Comparison of ENCODE assay signal across 16 cellular contexts in genomic region chr16:50584033-50584722, GRCh38. TPM values are rescaled to one million over a fixed set of nuclear protein-coding genes. Genes with fewer than 3 reads are reported as not detected.
DNase-seq lines count a peak whose midpoint lies in the region; ATAC-seq and TF ChIP-seq lines count a peak whose summit lies in the region.
"Had no signal": no experiment of that assay in that cellular context is flagged by ENCODE, and none has a peak within 500 bp of the region (broad histone marks: within the 10 kb centered on the region; RNA-seq: fewer than 3 reads in every experiment).

No MANE protein-coding gene starts in this region.

- H3K18ac ChIP-seq in mesendoderm (ENCODE audit: low read length) (no peak overlapping the region), H9 (ENCODE audit: insufficient read length, low read depth, low read length) (no peak overlapping the region)

- ATAC-seq in GM19328 (IDR thresholded peaks at IDR 0.05; ENCODE audit: unreplicated experiment) (peak; percentile 58), HG03565 (IDR thresholded peaks at IDR 0.05; ENCODE audit: unreplicated experiment) (peak; percentile 53)
- ATAC-seq: HCT116 had no signal

- H2BK5ac ChIP-seq in mesendoderm (ENCODE audit: low read length) (no peak overlapping the region), H9 (ENCODE audit: insufficient read length, low read length) (no peak overlapping the region)

- H3K4me3 ChIP-seq in mesendoderm (ENCODE audit: low read length): no peak overlapping the region

- no peak overlapping the region for H3T11ph ChIP-seq in H9 (ENCODE audit: low read length)

- CTCF ChIA-PET in GM10248 (lab: Yijun Ruan, JAX): interaction anchor here (1.2 to 1.7 kb wide), 3 partner anchors 11 to 222 kb away, joined by 3 to 4 read pairs (median 4); no protein-coding TSS in a partner anchor

- peaks cover 0 to 4% of the 10 kb centered on the region in 2 experiments; a peak in 1 of 5 replicates for H3K9me3 Mint-ChIP-seq in H9
- H3K9me3 Mint-ChIP-seq: T-helper 1 cell treated with Interleukin-12 subunit alpha and Interleukin-12 subunit beta and Interleukin-4 antibody, amounts not matched to agents 30 μg/mL and 1 μg/mL, for 36 hours had no signal

- H3K9me3 ChIP-seq in H9 (ENCODE audit: control insufficient read depth, low read depth, low read length): no peaks in the 10 kb centered on the region

- peaks cover 0 to 4% (median 0%) of the 10 kb centered on the region in 3 experiments; a peak in 2 of 7 replicates for H3K36me3 Mint-ChIP-seq in H9 (ENCODE audit: insufficient read depth in 1 of 3, low read depth in 3 of 3)

- H3K4me1 ChIP-seq in mesendoderm (ENCODE audit: control insufficient read depth, low read depth, low read length) (peaks cover 2% of the 10 kb centered on the region), H9 (ENCODE audit: insufficient read depth, low read length) (no peaks in the 10 kb centered on the region)

- no peaks in the 10 kb centered on the region for H3K23me2 ChIP-seq in H9 (ENCODE audit: insufficient read length, low read depth, low read length, poor library complexity, severe bottlenecking)

- no peaks in the 10 kb centered on the region for H3K27me3 ChIP-seq in mesendoderm (ENCODE audit: insufficient read depth, low read length, poor library complexity)
- no peaks in the 10 kb centered on the region for H3K27me3 ChIP-seq in H9 (ENCODE audit: insufficient read depth, low read length)

- no peak overlapping the region for H3K27ac ChIP-seq in mesendoderm (ENCODE audit: low read depth, low read length)
- H3K27ac ChIP-seq in H9 (ENCODE audit: insufficient read length, low read depth, low read length): no peak overlapping the region
- H3K27ac ChIP-seq: C4-2B, epithelial cell of prostate had no signal

- DNase-seq in GM10248 (ENCODE audit: extremely low spot score) (peak; percentile 58), mesendoderm (peak; percentile 59), H9 (no peak)
- no peak for DNase-seq in activated effector memory CD4-positive, alpha-beta T cell treated with Interleukin-2 at 50 U/mL for 16 hours
- DNase-seq in NK-92 treated with Interleukin-12 subunit alpha and Interleukin-12 subunit beta, amount 100 ng/mL, for 24 hours (lab: John Stamatoyannopoulos, UW): no peak
- DNase-seq in stimulated activated CD4-positive, alpha-beta T cell treated with anti-CD3 and anti-CD28 coated beads, Interleukin-12 subunit alpha, Interleukin-12 subunit beta, amount 100 ng/mL, for 4 hours: no peak
- DNase-seq: activated CD8-positive, alpha-beta memory T cell treated with anti-CD3 and anti-CD28 coated beads, Interleukin-2, amount 50 U/mL, for 48 hours; NCI-H1436 treated with DMSO at 0.1 percent for 48 hours; stimulated activated CD4-positive, alpha-beta T cell treated with anti-CD3 and anti-CD28 coated beads, Interleukin-15, amount 100 ng/mL, for 24 hours; stimulated activated naive CD4-positive, alpha-beta T cell had no signal

- H4K5ac ChIP-seq in mesendoderm (ENCODE audit: low read length) (no peak overlapping the region), H9 (ENCODE audit: insufficient read length, low read depth, low read length) (no peak overlapping the region)

- no peak overlapping the region for H2BK120ac ChIP-seq in mesendoderm (ENCODE audit: low read depth, low read length)
- no peak overlapping the region for H2BK120ac ChIP-seq in H9 (ENCODE audit: low read depth, low read length, poor library complexity, severe bottlenecking)

- H4K91ac ChIP-seq in H9 (ENCODE audit: insufficient read length, low read depth, low read length): no peak overlapping the region

- H4K20me1 ChIP-seq in H9 (ENCODE audit: control insufficient read depth, insufficient read depth, insufficient read length): no peaks in the 10 kb centered on the region

- POLR2A ChIA-PET in GM10248 (lab: Yijun Ruan, JAX): no interaction called here

- no peak overlapping the region for H3K9ac ChIP-seq in mesendoderm (ENCODE audit: low read length)
- H3K9ac ChIP-seq in H9 (ENCODE audit: extremely low read depth, insufficient read length, low read length): no peak overlapping the region

- no peak overlapping the region for H2BK20ac ChIP-seq in H9 (ENCODE audit: low read depth, low read length, poor library complexity, severe bottlenecking)

- H4K8ac ChIP-seq in mesendoderm (ENCODE audit: low read depth, low read length): no peak overlapping the region
- H4K8ac ChIP-seq in H9 (replicated peaks; ENCODE audit: insufficient read length, low read depth, low read length): no peak overlapping the region

- H2BK12ac ChIP-seq in H9 (ENCODE audit: insufficient read length, low read depth, low read length): no peak overlapping the region

- H3K4me1 Mint-ChIP-seq in H9: peaks cover 21 to 29% of the 10 kb centered on the region in 2 experiments

- H3K79me1 ChIP-seq in mesendoderm (ENCODE audit: low read length) (peaks cover 17% of the 10 kb centered on the region), H9 (ENCODE audit: insufficient read depth, low read depth, low read length, poor library complexity, severe bottlenecking) (no peaks in the 10 kb centered on the region)

- TF ChIP-seq CTCF in GM10248 (IDR thresholded peaks at IDR 0.05; ENCODE audit: control extremely low read depth, extremely low read depth, low read depth, missing control alignments) (no peak), H9 (conservative IDR thresholded peaks at IDR 0.05) (no peak)

- H3K23ac ChIP-seq in mesendoderm (ENCODE audit: low read length): no peak overlapping the region
- H3K23ac ChIP-seq in H9 (ENCODE audit: insufficient read length, low read depth, low read length): no peak overlapping the region

- no peak overlapping the region for H2BK15ac ChIP-seq in mesendoderm (replicated peaks; ENCODE audit: low read depth)
- H2BK15ac ChIP-seq in H9 (ENCODE audit: low read depth, low read length): no peak overlapping the region

- H3K4me2 ChIP-seq in mesendoderm (ENCODE audit: low read length): no peak overlapping the region
- no peak overlapping the region for H3K4me2 ChIP-seq in H9 (ENCODE audit: insufficient read depth, insufficient read length, low read length)

- H3K79me2 ChIP-seq in mesendoderm (ENCODE audit: control insufficient read depth, insufficient read depth, low read length): peaks cover 6% of the 10 kb centered on the region
- H3K79me2 ChIP-seq in H9 (ENCODE audit: insufficient read depth, low read length): no peaks in the 10 kb centered on the region

- H3K4me3 Mint-ChIP-seq in H9: no peak overlapping the region
- H3K4me3 Mint-ChIP-seq: T-helper 1 cell treated with Interleukin-12 subunit alpha and Interleukin-12 subunit beta and Interleukin-4 antibody, amounts not matched to agents 30 μg/mL and 1 μg/mL, for 36 hours had no signal

- no CpG with 5 or more reads among the region's 6 CpGs for WGBS in mesendoderm (ENCODE audit: extremely low coverage, insufficient coverage, low lambda C conversion rate)
- WGBS in H9 (ENCODE audit: extremely low coverage, insufficient read length, low lambda C conversion rate): no CpG with 5 or more reads among the region's 6 CpGs

- H3K36me3 ChIP-seq in mesendoderm (ENCODE audit: control insufficient read depth, insufficient read depth, low read length): no peaks in the 10 kb centered on the region

- H3K56ac ChIP-seq in mesendoderm (ENCODE audit: low read length) (no peak overlapping the region), H9 (ENCODE audit: insufficient read length, low read depth, low read length) (no peak overlapping the region)

- H3K14ac ChIP-seq in H9 (ENCODE audit: insufficient read depth, low read length): no peak overlapping the region

- no peak overlapping the region for H3K4ac ChIP-seq in mesendoderm (ENCODE audit: low read depth, low read length)
- H3K4ac ChIP-seq in H9 (ENCODE audit: low read depth, low read length): no peak overlapping the region

- H2AK5ac ChIP-seq in mesendoderm (ENCODE audit: low read length) (no peak overlapping the region), H9 (ENCODE audit: insufficient read length, low read length) (no peak overlapping the region)

- no peak overlapping the region for H2AFZ ChIP-seq in H9 (ENCODE audit: low read length)

- H3K27me3 Mint-ChIP-seq in H9 (ENCODE audit: low read depth): peaks cover 20% of the 10 kb centered on the region

- H3K27ac Mint-ChIP-seq in H9: no peak overlapping the region; a peak in 1 of 7 replicates
- H3K27ac Mint-ChIP-seq: T-helper 1 cell treated with Interleukin-12 subunit alpha and Interleukin-12 subunit beta and Interleukin-4 antibody, amounts not matched to agents 30 μg/mL and 1 μg/mL, for 36 hours had no signal

RNA-seq across cellular contexts. Expression of gene NKD1, which starts 36.0 kb away (rescaled TPM):
- polyA plus RNA-seq in mesendoderm (2013, experiment 1 of 2): 8.8 TPM
- polyA plus RNA-seq in mesendoderm (2013, experiment 2 of 2): 7.9 TPM
- 1.9 and 3.7 TPM in 2 replicates for total RNA-seq in H9 (2021)

Comparison
In these comparisons a context has a peak if more than half of its experiments do, and no peak if none do; other contexts are left out.
1. DNase-seq: peak in GM10248 (single experiment) and mesendoderm (single experiment); none in activated effector memory CD4-positive, alpha-beta T cell treated with Interleukin-2 at 50 U/mL for 16 hours (single experiment), H9 (single experiment), NK-92 treated with Interleukin-12 subunit alpha and Interleukin-12 subunit beta, amount 100 ng/mL, for 24 hours (single experiment) and stimulated activated CD4-positive, alpha-beta T cell treated with anti-CD3 and anti-CD28 coated beads, Interleukin-12 subunit alpha, Interleukin-12 subunit beta, amount 100 ng/mL, for 4 hours (single experiment).